ENCODE assay signal across 1 cellular context in the genomic region with DNA sequence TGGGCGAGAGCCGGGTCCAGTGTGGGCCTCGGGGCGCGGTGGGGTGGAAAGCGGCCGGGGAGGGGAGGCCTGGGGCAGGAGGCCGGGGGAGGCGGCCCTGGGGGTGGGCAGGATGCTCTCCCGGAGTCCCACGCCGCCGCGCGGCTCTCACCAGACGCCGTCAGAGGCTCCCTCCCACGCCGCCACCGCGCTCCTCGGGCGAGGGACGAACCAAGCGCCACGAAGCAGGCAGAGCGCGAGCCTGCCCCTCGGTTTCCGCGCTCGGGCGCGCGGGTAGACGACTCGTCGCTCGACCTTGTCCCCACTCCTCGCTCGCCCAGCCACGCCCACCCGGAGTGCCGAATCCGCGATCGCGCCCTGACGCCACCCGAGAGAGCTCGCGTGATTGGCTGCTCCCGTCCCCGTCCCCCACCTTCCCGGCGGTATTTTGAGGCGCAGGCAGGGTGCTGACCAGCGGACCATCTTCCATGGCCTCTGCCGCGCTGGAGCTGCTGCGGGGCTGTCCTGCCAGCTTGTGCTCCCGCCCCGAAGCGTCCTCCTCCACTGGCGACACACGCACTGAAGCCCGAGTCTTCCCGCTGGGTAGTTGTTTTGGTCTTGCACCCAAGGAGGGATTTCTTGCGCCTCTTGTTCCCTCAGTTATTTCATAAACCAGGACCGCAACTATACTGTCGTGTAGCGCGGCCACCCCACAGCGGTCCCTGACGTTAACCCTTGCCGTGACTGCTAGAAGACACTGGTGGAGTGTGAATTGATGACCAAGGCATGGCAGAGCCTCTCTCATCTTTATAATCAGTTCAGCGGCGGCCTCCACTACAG.
TF ChIP-seq lines count a peak whose summit lies in the region.

GNE (minus strand) TSS at position 279 of the 819 bp plus-strand sequence. CDS start 9,093 bp downstream, outside the sequence.

TF ChIP-seq in HEK293, 187 proteins besides CTCF, POLR2A, EP300 and RAD21 (continued from another document):
- TF ChIP-seq, protein P1, sequence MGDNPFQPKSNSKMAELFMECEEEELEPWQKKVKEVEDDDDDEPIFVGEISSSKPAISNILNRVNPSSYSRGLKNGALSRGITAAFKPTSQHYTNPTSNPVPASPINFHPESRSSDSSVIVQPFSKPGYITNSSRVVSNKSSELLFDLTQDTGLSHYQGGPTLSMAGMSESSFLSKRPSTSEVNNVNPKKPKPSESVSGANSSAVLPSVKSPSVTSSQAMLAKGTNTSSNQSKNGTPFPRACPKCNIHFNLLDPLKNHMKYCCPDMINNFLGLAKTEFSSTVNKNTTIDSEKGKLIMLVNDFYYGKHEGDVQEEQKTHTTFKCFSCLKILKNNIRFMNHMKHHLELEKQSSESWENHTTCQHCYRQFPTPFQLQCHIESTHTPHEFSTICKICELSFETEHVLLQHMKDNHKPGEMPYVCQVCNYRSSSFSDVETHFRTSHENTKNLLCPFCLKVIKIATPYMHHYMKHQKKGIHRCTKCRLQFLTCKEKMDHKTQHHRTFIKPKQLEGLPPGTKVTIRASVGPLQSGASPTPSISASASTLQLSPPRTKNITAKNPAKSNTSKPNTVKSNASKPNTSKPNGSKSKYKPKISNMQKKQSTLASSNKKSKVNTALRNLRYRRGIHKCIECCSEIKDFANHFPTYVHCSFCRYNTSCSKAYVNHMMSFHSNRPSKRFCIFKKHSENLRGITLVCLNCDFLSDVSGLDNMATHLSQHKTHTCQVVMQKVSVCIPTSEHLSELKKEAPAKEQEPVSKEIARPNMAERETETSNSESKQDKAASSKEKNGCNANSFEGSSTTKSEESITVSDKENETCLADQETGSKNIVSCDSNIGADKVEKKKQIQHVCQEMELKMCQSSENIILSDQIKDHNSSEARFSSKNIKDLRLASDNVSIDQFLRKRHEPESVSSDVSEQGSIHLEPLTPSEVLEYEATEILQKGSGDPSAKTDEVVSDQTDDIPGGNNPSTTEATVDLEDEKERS (tag by site-specific recombination; IDR thresholded peaks at IDR 0.05): no peak
- TF ChIP-seq MYNN (tag by site-specific recombination; IDR thresholded peaks at IDR 0.05; ENCODE audit: borderline replicate concordance) (no peak), ZNF544 (tag by site-specific recombination; IDR thresholded peaks at IDR 0.05) (no peak), ZNF791 (tag by site-specific recombination; IDR thresholded peaks at IDR 0.05) (no peak), ZNF175 (tag by site-specific recombination; IDR thresholded peaks at IDR 0.05) (no peak), ZNF510 (tag by site-specific recombination; IDR thresholded peaks at IDR 0.05; ENCODE audit: insufficient replicate concordance) (no peak), ZFP37 (tag by site-specific recombination; IDR thresholded peaks at IDR 0.05) (no peak), GLI4 (tag by site-specific recombination; IDR thresholded peaks at IDR 0.05) (no peak), ZNF626 (tag by site-specific recombination; IDR thresholded peaks at IDR 0.05) (no peak), ZNF837 (tag by site-specific recombination; IDR thresholded peaks at IDR 0.05) (no peak), ZNF274 (IDR thresholded peaks at IDR 0.05; ENCODE audit: low read length) (no peak), ZNF274 (tag by site-specific recombination; IDR thresholded peaks at IDR 0.05; ENCODE audit: borderline replicate concordance) (no peak), SCRT1 (tag by site-specific recombination; IDR thresholded peaks at IDR 0.05; ENCODE audit: borderline replicate concordance) (no peak), ZNF558 (tag by site-specific recombination; IDR thresholded peaks at IDR 0.05) (no peak), ZNF585B (tag by site-specific recombination; IDR thresholded peaks at IDR 0.05) (no peak), ZNF404 (tag by site-specific recombination; IDR thresholded peaks at IDR 0.05) (no peak), ZNF416 (tag by site-specific recombination; IDR thresholded peaks at IDR 0.05) (no peak), TRIM28 (IDR thresholded peaks at IDR 0.05; ENCODE audit: borderline replicate concordance, low read length) (no peak), ZSCAN4 (tag by site-specific recombination; IDR thresholded peaks at IDR 0.05) (no peak)
- TF ChIP-seq, protein P2, sequence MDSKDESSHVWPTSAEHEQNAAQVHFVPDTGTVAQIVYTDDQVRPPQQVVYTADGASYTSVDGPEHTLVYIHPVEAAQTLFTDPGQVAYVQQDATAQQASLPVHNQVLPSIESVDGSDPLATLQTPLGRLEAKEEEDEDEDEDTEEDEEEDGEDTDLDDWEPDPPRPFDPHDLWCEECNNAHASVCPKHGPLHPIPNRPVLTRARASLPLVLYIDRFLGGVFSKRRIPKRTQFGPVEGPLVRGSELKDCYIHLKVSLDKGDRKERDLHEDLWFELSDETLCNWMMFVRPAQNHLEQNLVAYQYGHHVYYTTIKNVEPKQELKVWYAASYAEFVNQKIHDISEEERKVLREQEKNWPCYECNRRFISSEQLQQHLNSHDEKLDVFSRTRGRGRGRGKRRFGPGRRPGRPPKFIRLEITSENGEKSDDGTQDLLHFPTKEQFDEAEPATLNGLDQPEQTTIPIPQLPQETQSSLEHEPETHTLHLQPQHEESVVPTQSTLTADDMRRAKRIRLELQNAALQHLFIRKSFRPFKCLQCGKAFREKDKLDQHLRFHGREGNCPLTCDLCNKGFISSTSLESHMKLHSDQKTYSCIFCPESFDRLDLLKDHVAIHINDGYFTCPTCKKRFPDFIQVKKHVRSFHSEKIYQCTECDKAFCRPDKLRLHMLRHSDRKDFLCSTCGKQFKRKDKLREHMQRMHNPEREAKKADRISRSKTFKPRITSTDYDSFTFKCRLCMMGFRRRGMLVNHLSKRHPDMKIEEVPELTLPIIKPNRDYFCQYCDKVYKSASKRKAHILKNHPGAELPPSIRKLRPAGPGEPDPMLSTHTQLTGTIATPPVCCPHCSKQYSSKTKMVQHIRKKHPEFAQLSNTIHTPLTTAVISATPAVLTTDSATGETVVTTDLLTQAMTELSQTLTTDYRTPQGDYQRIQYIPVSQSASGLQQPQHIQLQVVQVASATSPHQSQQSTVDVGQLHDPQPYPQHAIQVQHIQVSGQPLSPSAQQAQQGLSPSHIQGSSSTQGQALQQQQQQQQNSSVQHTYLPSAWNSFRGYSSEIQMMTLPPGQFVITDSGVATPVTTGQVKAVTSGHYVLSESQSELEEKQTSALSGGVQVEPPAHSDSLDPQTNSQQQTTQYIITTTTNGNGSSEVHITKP (tag by site-specific recombination; IDR thresholded peaks at IDR 0.05): peak; percentile 72; the same call in 1 of the 2 replicates
- TF ChIP-seq, protein P3, sequence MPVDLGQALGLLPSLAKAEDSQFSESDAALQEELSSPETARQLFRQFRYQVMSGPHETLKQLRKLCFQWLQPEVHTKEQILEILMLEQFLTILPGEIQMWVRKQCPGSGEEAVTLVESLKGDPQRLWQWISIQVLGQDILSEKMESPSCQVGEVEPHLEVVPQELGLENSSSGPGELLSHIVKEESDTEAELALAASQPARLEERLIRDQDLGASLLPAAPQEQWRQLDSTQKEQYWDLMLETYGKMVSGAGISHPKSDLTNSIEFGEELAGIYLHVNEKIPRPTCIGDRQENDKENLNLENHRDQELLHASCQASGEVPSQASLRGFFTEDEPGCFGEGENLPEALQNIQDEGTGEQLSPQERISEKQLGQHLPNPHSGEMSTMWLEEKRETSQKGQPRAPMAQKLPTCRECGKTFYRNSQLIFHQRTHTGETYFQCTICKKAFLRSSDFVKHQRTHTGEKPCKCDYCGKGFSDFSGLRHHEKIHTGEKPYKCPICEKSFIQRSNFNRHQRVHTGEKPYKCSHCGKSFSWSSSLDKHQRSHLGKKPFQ (tag by site-specific recombination; IDR thresholded peaks at IDR 0.05): no peak; the same call in 1 of the 2 replicates
- TF ChIP-seq, protein P4, sequence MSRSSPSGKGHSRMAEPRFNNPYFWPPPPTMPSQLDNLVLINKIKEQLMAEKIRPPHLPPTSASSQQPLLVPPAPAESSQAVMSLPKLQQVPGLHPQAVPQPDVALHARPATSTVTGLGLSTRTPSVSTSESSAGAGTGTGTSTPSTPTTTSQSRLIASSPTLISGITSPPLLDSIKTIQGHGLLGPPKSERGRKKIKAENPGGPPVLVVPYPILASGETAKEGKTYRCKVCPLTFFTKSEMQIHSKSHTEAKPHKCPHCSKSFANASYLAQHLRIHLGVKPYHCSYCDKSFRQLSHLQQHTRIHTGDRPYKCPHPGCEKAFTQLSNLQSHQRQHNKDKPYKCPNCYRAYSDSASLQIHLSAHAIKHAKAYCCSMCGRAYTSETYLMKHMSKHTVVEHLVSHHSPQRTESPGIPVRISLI (tag by site-specific recombination; IDR thresholded peaks at IDR 0.05): no peak
TF ChIP-seq in HEK293: peak in this region for 52.
